7 cellular contexts compared by ENCODE assay signal in genomic region chr19:38164526-38164925, GRCh38.
"Had no signal": no experiment of that assay in that cellular context is flagged by ENCODE, and none has a peak within 500 bp of the region (broad histone marks: within the 10 kb centered on the region; RNA-seq: fewer than 3 reads in every experiment).

No MANE protein-coding gene starts in this region.

- H2AFZ ChIP-seq: GM23248 had no signal

- DNase-seq: GM23248, KBM-7 had no signal

- H3K27me3 Mint-ChIP-seq: IgD-negative memory B cell had no signal

- H3K4me1 ChIP-seq: HAP-1 had no signal

- ATAC-seq: HCT116, HepG2 had no signal

- H3K4me3 ChIP-seq: GM23248, HAP-1 had no signal

- H3K4me3 Mint-ChIP-seq: IgD-negative memory B cell had no signal

- H3K27ac ChIP-seq: GM23248, KMS-11 had no signal

- H3K4me2 ChIP-seq: KMS-11 had no signal

- H3K4me1 Mint-ChIP-seq: IgD-negative memory B cell had no signal
